ENCODE assay signal across 8 cellular contexts in genomic region chr12:6563448-6564050, GRCh38. TPM values are rescaled to one million over a fixed set of nuclear protein-coding genes. Genes with fewer than 3 reads are reported as not detected.
DNase-seq lines count a peak whose midpoint lies in the region; ATAC-seq and TF ChIP-seq lines count a peak whose summit lies in the region.

No MANE protein-coding gene starts in this region.

- H3K27ac Mint-ChIP-seq in CD4-positive, CD25-positive, alpha-beta regulatory T cell = peak overlapping the region; percentile 64 to 84 (median 71)
- H3K27ac Mint-ChIP-seq in HFFc6 = peak overlapping the region; percentile 25; the same call in 1 of the 2 replicates
- no peak overlapping the region for H3K27ac Mint-ChIP-seq in activated naive CD8-positive, alpha-beta T cell treated with anti-CD3 and anti-CD28 coated beads for 36 hours
- H3K27ac Mint-ChIP-seq in stimulated activated naive B cell treated with anti-CD40 and anti-IgM and Interleukin-4, amounts not matched to agents 10 μg/mL and 1 μg/mL and 100 μg/mL, for 72 hours = no peak overlapping the region

- no peak overlapping the region for H3K4me3 ChIP-seq in CD4-positive, CD25-positive, alpha-beta regulatory T cell (ENCODE audit: low read depth, low read length)

- no peak for ATAC-seq in CD4-positive, CD25-positive, alpha-beta regulatory T cell (ENCODE audit: low read depth in 2 of 2)
- no peak for ATAC-seq in stimulated activated naive B cell treated with anti-CD40 and anti-IgM and Interleukin-4, amounts not matched to agents 10 μg/mL and 1 μg/mL and 100 μg/mL, for 72 hours (replicated peaks)

- peaks cover 23 to 43% (median 33%) of the 10 kb centered on the region in 4 donors for H3K4me1 Mint-ChIP-seq in CD4-positive, CD25-positive, alpha-beta regulatory T cell
- H3K4me1 Mint-ChIP-seq in HFFc6 (ENCODE audit: low read depth) = peaks cover 24% of the 10 kb centered on the region
- peaks cover 43% of the 10 kb centered on the region for H3K4me1 Mint-ChIP-seq in activated naive CD8-positive, alpha-beta T cell treated with anti-CD3 and anti-CD28 coated beads for 36 hours
- peaks cover 19 to 33% of the 10 kb centered on the region in 2 donors for H3K4me1 Mint-ChIP-seq in stimulated activated naive B cell treated with anti-CD40 and anti-IgM and Interleukin-4, amounts not matched to agents 10 μg/mL and 1 μg/mL and 100 μg/mL, for 72 hours

- peak overlapping the region in 2 of 4 donors; percentile 79 to 89 for H3K4me3 Mint-ChIP-seq in CD4-positive, CD25-positive, alpha-beta regulatory T cell
- no peak overlapping the region for H3K4me3 Mint-ChIP-seq in HFFc6
- H3K4me3 Mint-ChIP-seq in activated naive CD8-positive, alpha-beta T cell treated with anti-CD3 and anti-CD28 coated beads for 36 hours = no peak overlapping the region
- H3K4me3 Mint-ChIP-seq in stimulated activated naive B cell treated with anti-CD40 and anti-IgM and Interleukin-4, amounts not matched to agents 10 μg/mL and 1 μg/mL and 100 μg/mL, for 72 hours = no peak overlapping the region

- H3K9me3 Mint-ChIP-seq in CD4-positive, CD25-positive, alpha-beta regulatory T cell = no peaks in the 10 kb centered on the region
- H3K9me3 Mint-ChIP-seq in HFFc6 = peaks cover 3% of the 10 kb centered on the region; the same call in 1 of the 2 replicates
- H3K9me3 Mint-ChIP-seq in activated naive CD8-positive, alpha-beta T cell treated with anti-CD3 and anti-CD28 coated beads for 36 hours = no peaks in the 10 kb centered on the region
- H3K9me3 Mint-ChIP-seq in stimulated activated naive B cell treated with anti-CD40 and anti-IgM and Interleukin-4, amounts not matched to agents 10 μg/mL and 1 μg/mL and 100 μg/mL, for 72 hours = no peaks in the 10 kb centered on the region

- H3K27me3 Mint-ChIP-seq in CD4-positive, CD25-positive, alpha-beta regulatory T cell = no peaks in the 10 kb centered on the region
- peaks cover 9% of the 10 kb centered on the region for H3K27me3 Mint-ChIP-seq in HFFc6 (ENCODE audit: insufficient read depth)
- peaks cover 4% of the 10 kb centered on the region for H3K27me3 Mint-ChIP-seq in activated naive CD8-positive, alpha-beta T cell treated with anti-CD3 and anti-CD28 coated beads for 36 hours
- no peaks in the 10 kb centered on the region for H3K27me3 Mint-ChIP-seq in stimulated activated naive B cell treated with anti-CD40 and anti-IgM and Interleukin-4, amounts not matched to agents 10 μg/mL and 1 μg/mL and 100 μg/mL, for 72 hours

- H3K9me3 ChIP-seq in CD4-positive, CD25-positive, alpha-beta regulatory T cell (ENCODE audit: control insufficient read depth in 2 of 2, low read length in 2 of 2) = no peaks in the 10 kb centered on the region

- peaks cover 61% of the 10 kb centered on the region for H3K36me3 ChIP-seq in CD4-positive, CD25-positive, alpha-beta regulatory T cell (ENCODE audit: control insufficient read depth, insufficient read depth, low read length)

- H3K27ac ChIP-seq in CD4-positive, CD25-positive, alpha-beta regulatory T cell (ENCODE audit: insufficient read depth, low read length, poor library complexity, severe bottlenecking) = no peak overlapping the region

- peaks cover 53% of the 10 kb centered on the region for H3K36me3 Mint-ChIP-seq in CD4-positive, CD25-positive, alpha-beta regulatory T cell
- peaks cover 56% of the 10 kb centered on the region for H3K36me3 Mint-ChIP-seq in HFFc6 (ENCODE audit: low read depth)
- H3K36me3 Mint-ChIP-seq in activated naive CD8-positive, alpha-beta T cell treated with anti-CD3 and anti-CD28 coated beads for 36 hours = peaks cover 70% of the 10 kb centered on the region
- peaks cover 57 to 74% of the 10 kb centered on the region in 2 donors for H3K36me3 Mint-ChIP-seq in stimulated activated naive B cell treated with anti-CD40 and anti-IgM and Interleukin-4, amounts not matched to agents 10 μg/mL and 1 μg/mL and 100 μg/mL, for 72 hours

- TF ChIP-seq CTCF in HFFc6 (IDR thresholded peaks at IDR 0.05) = peak; percentile 91

- H3K4me1 ChIP-seq in CD4-positive, CD25-positive, alpha-beta regulatory T cell (ENCODE audit: control insufficient read depth, insufficient read depth, low read length, poor library complexity, severe bottlenecking) = peaks cover 14% of the 10 kb centered on the region

- peak; percentile 50 to 66 (median 58) for DNase-seq in CD4-positive, CD25-positive, alpha-beta regulatory T cell
- DNase-seq in HFFc6 (no peak), SW480 (ENCODE audit: low spot score) (peak; percentile 47), iPS-NIHi11 (ENCODE audit: low spot score) (peak; percentile 72), HPDE6-E6E7 (ENCODE audit: extremely low spot score) (no peak)
- DNase-seq in activated naive CD8-positive, alpha-beta T cell treated with anti-CD3 and anti-CD28 coated beads for 36 hours = peak; percentile 61
- peak; percentile 76 for DNase-seq in stimulated activated CD4-positive, alpha-beta T cell treated with anti-CD3 and anti-CD28 coated beads, Interleukin-4, amount 100 ng/mL, for 24 hours
- no peak for DNase-seq in stimulated activated naive B cell treated with anti-CD40 and anti-IgM and Interleukin-4, amounts not matched to agents 10 μg/mL and 1 μg/mL and 100 μg/mL, for 72 hours

- no peaks in the 10 kb centered on the region for H3K27me3 ChIP-seq in CD4-positive, CD25-positive, alpha-beta regulatory T cell (ENCODE audit: control insufficient read depth, insufficient read depth, low read length)

RNA-seq across cellular contexts. Expression of gene NOP2, which starts 4.5 kb away (rescaled TPM):
- total RNA-seq in CD4-positive, CD25-positive, alpha-beta regulatory T cell = 77.5 TPM
- 10 to 100 TPM; 13.2 to 34.0 (median 22.5) TPM for polyA plus RNA-seq in CD4-positive, CD25-positive, alpha-beta regulatory T cell
- 10 to 100 TPM; 39.5 to 60.5 (median 42.6) TPM for total RNA-seq in HFFc6 (2021; fragmentation: NEBNext Ultra II Directional; extraction: Animal tissue kit (Norgen Biotek cat#: 25700))
- total RNA-seq in activated naive CD8-positive, alpha-beta T cell treated with anti-CD3 and anti-CD28 coated beads for 36 hours = 100 to 1,000 TPM; 151 to 153 TPM

RNA-seq across cellular contexts. Expression of gene IFFO1, which starts 7.7 kb away (rescaled TPM):
- total RNA-seq in CD4-positive, CD25-positive, alpha-beta regulatory T cell = 46.6 TPM
- 10 to 100 TPM in 1 of 4 donors, 1 to 10 TPM in 3; 5.6 to 10.4 (median 8.3) TPM for polyA plus RNA-seq in CD4-positive, CD25-positive, alpha-beta regulatory T cell
- 10 to 100 TPM; 25.9 to 35.6 (median 29.2) TPM for total RNA-seq in HFFc6 (2021; fragmentation: NEBNext Ultra II Directional; extraction: Animal tissue kit (Norgen Biotek cat#: 25700))
- 1 to 10 TPM; 7.2 to 8.1 TPM for total RNA-seq in activated naive CD8-positive, alpha-beta T cell treated with anti-CD3 and anti-CD28 coated beads for 36 hours

RNA-seq across cellular contexts. Expression of gene GAPDH, which starts 29.2 kb away (rescaled TPM):
- 669 TPM for total RNA-seq in CD4-positive, CD25-positive, alpha-beta regulatory T cell
- polyA plus RNA-seq in CD4-positive, CD25-positive, alpha-beta regulatory T cell = 1,000 to 10,000 TPM; 1,962 to 2,973 (median 2,405) TPM
- total RNA-seq in HFFc6 (2021; fragmentation: NEBNext Ultra II Directional; extraction: Animal tissue kit (Norgen Biotek cat#: 25700)) = 1,000 to 10,000 TPM; 6,263 to 7,539 (median 6,900) TPM
- total RNA-seq in activated naive CD8-positive, alpha-beta T cell treated with anti-CD3 and anti-CD28 coated beads for 36 hours = 1,000 to 10,000 TPM; 8,986 to 9,154 TPM

RNA-seq across cellular contexts. Expression of gene CHD4, which starts 43.6 kb away (rescaled TPM):
- total RNA-seq in CD4-positive, CD25-positive, alpha-beta regulatory T cell = 474 TPM
- 10 to 100 TPM; 32.2 to 43.4 (median 38.8) TPM for polyA plus RNA-seq in CD4-positive, CD25-positive, alpha-beta regulatory T cell
- total RNA-seq in HFFc6 (2021; fragmentation: NEBNext Ultra II Directional; extraction: Animal tissue kit (Norgen Biotek cat#: 25700)) = 100 to 1,000 TPM; 167 to 193 (median 183) TPM
- total RNA-seq in activated naive CD8-positive, alpha-beta T cell treated with anti-CD3 and anti-CD28 coated beads for 36 hours = 100 to 1,000 TPM; 262 to 293 TPM

Comparison
In these comparisons a context has a peak if more than half of its experiments do, and no peak if none do; other contexts are left out.
1. DNase-seq: peak in CD4-positive, CD25-positive, alpha-beta regulatory T cell (3 of 3), SW480 (single experiment), activated naive CD8-positive, alpha-beta T cell treated with anti-CD3 and anti-CD28 coated beads for 36 hours (single experiment), iPS-NIHi11 (single experiment) and stimulated activated CD4-positive, alpha-beta T cell treated with anti-CD3 and anti-CD28 coated beads, Interleukin-4, amount 100 ng/mL, for 24 hours (single experiment); none in HFFc6 (single experiment), HPDE6-E6E7 (single experiment) and stimulated activated naive B cell treated with anti-CD40 and anti-IgM and Interleukin-4, amounts not matched to agents 10 μg/mL and 1 μg/mL and 100 μg/mL, for 72 hours (single experiment).
2. H3K27ac Mint-ChIP-seq: peak in CD4-positive, CD25-positive, alpha-beta regulatory T cell (3 of 3) and HFFc6 (single experiment); none in activated naive CD8-positive, alpha-beta T cell treated with anti-CD3 and anti-CD28 coated beads for 36 hours (single experiment) and stimulated activated naive B cell treated with anti-CD40 and anti-IgM and Interleukin-4, amounts not matched to agents 10 μg/mL and 1 μg/mL and 100 μg/mL, for 72 hours (single experiment).